ENCODE assay signal across 15 cellular contexts in the genomic region with DNA sequence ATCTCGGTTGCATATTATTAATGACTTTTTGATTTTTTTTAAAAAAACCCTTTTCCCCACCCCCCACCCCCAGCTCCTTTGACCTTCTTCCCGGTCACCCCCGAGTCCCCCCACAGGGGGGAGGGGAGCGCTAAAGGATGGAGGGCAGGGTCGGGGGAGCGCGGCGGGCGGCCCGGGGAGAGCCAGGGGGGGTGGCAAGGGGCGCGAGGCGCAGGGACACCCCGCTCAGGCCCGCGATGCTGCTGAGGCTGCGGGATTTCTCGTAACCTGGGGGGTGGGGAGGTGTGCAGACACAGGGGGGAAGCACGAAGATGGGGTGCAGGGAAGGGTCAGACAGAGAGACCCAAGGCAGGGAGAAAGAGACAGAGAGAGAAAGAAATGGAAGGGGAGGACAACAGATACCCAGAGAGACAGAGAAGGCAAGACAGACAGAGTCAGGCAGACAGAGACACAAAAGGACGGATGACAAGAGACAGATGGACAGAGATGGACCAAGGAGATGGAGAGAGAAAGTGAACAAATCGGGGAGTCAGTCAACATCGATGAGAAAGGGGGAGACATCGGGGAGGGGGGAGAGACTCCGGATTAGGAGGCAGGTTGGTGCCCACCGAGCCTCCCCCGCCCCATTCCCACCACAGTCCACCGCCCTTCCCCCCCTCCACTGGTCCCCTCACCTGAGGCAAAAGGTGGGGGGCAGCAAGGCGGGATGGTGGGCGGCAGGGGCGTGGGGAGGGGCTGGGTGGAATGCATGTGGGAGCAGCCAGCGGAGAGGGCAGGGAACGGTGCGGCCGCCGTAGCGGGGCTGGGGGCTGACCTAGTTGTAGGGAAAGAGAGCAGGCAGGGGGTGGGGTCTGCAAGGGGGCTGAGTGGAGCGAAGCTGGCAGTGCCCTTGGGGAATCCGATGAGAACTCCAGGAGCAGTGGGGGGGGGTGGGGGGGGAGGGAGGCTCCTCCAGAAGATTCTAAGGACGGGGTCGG. TPM values are rescaled to one million over a fixed set of nuclear protein-coding genes. Genes with fewer than 3 reads are reported as not detected.
DNase-seq lines count a peak whose midpoint lies in the region; ATAC-seq and TF ChIP-seq lines count a peak whose summit lies in the region.
"Had no signal": no experiment of that assay in that cellular context is flagged by ENCODE, and none has a peak within 500 bp of the region (broad histone marks: within the 10 kb centered on the region; RNA-seq: fewer than 3 reads in every experiment).

No MANE protein-coding gene starts in this region.

- peaks cover 53% of the 10 kb centered on the region for H3K27me3 Mint-ChIP-seq in chondrocyte (ENCODE audit: low read depth)
- peaks cover 89% of the 10 kb centered on the region for H3K27me3 Mint-ChIP-seq in neural crest cell (ENCODE audit: low read depth)

- peaks cover 15% of the 10 kb centered on the region for H3K4me1 Mint-ChIP-seq in chondrocyte (ENCODE audit: low read depth)
- H3K4me1 Mint-ChIP-seq in neural crest cell, result peaks cover 20% of the 10 kb centered on the region

- H4K20me1 ChIP-seq in GM23248 (ENCODE audit: insufficient read depth), result no peaks in the 10 kb centered on the region

- no peaks in the 10 kb centered on the region for H3K9me2 ChIP-seq in GM23248 (ENCODE audit: insufficient read depth)

- H3K4me1 ChIP-seq in HUES6 (ENCODE audit: control insufficient read depth, insufficient read depth, low read length), result no peaks in the 10 kb centered on the region
- no peaks in the 10 kb centered on the region for H3K4me1 ChIP-seq in GM23248 (ENCODE audit: insufficient read depth)
- H3K4me1 ChIP-seq: colonic mucosa had no signal

- H3K4me3 ChIP-seq in HUES6 (ENCODE audit: low read depth, low read length) (peak overlapping the region; percentile 74), GM23248 (no peak overlapping the region), foreskin fibroblast (ENCODE audit: low read depth in 1 of 2, low read length in 2 of 2) (no peak overlapping the region)
- H3K4me3 ChIP-seq: colonic mucosa, lung, upper lobe of left lung had no signal

- ATAC-seq in HG02973 (IDR thresholded peaks at IDR 0.05; ENCODE audit: unreplicated experiment), result no peak
- ATAC-seq: Right ventricle myocardium inferior had no signal

- H3K27ac Mint-ChIP-seq in chondrocyte (ENCODE audit: unreplicated experiment) (no peak overlapping the region), neural crest cell (ENCODE audit: unreplicated experiment) (no peak overlapping the region)

- H3K9ac ChIP-seq in HUES6 (ENCODE audit: low read length), result peak overlapping the region; percentile 56
- no peak overlapping the region for H3K9ac ChIP-seq in GM23248

- H3K27ac ChIP-seq in HUES6 (ENCODE audit: low read depth, low read length) (peak overlapping the region; percentile 37; the same call in 1 of the 2 replicates), GM23248 (no peak overlapping the region)
- H3K27ac ChIP-seq: colonic mucosa, upper lobe of left lung had no signal

- 0 to 2% methylated on average over 4 to 40 of the region's 40 CpGs for WGBS in GM23248 (ENCODE audit: low coverage in 1 of 2, low lambda C conversion rate in 2 of 2, missing lambda C conversion rate in 2 of 2), 2 experiments

- no peak overlapping the region for H3K4me3 Mint-ChIP-seq in chondrocyte (ENCODE audit: unreplicated experiment)
- peak overlapping the region; percentile 58 for H3K4me3 Mint-ChIP-seq in neural crest cell

- DNase-seq in NCI-H748 (lab: John Stamatoyannopoulos, UW; ENCODE audit: unreplicated experiment), result peak; percentile 58
- DNase-seq in NCI-H748 treated with DMSO at 0.1 percent for 48 hours (lab: John Stamatoyannopoulos, UW), result no peak
- peak; percentile 87 for DNase-seq in chondrocyte (ENCODE audit: low spot score)
- DNase-seq in neural crest cell (ENCODE audit: low read depth, low spot score), result no peak
- no peak for DNase-seq in GM23248
- DNase-seq in foreskin fibroblast, result no peak
- DNase-seq: activated naive CD4-positive, alpha-beta T cell; colonic mucosa; NCI-H524 treated with DMSO at 0.1 percent for 48 hours had no signal

- no peak for TF ChIP-seq CTCF in chondrocyte (IDR thresholded peaks at IDR 0.05)
- TF ChIP-seq CTCF in neural crest cell (conservative IDR thresholded peaks at IDR 0.05), result no peak
- no peak for TF ChIP-seq CTCF in foreskin fibroblast (IDR thresholded peaks at IDR 0.05; ENCODE audit: low read depth, low read length)

- no peaks in the 10 kb centered on the region for H3F3A ChIP-seq in GM23248 (ENCODE audit: insufficient read depth)

- peaks cover 9% of the 10 kb centered on the region; the same call in 1 of the 2 replicates for H3K27me3 ChIP-seq in HUES6 (ENCODE audit: control insufficient read depth, insufficient read depth, low read length)
- peaks cover 21% of the 10 kb centered on the region for H3K27me3 ChIP-seq in GM23248 (replicated peaks; ENCODE audit: insufficient read depth)

- no peaks in the 10 kb centered on the region for H3K9me3 ChIP-seq in HUES6 (ENCODE audit: control insufficient read depth, insufficient read depth, low read depth, low read length)
- H3K9me3 ChIP-seq in GM23248 (ENCODE audit: low read depth), result no peaks in the 10 kb centered on the region
- H3K9me3 ChIP-seq: colonic mucosa, upper lobe of left lung had no signal

- H2AFZ ChIP-seq in GM23248, result no peak overlapping the region

- H3K36me3 Mint-ChIP-seq in chondrocyte (ENCODE audit: low read depth) (peaks cover 3% of the 10 kb centered on the region), neural crest cell (ENCODE audit: low read depth) (no peaks in the 10 kb centered on the region)

- in situ Hi-C loops in GM23248 (cut with MboI), result no loop called here

- H3K4me2 ChIP-seq in GM23248 (ENCODE audit: unreplicated experiment), result no peak overlapping the region

- H3K79me2 ChIP-seq in GM23248 (ENCODE audit: insufficient read depth), result no peaks in the 10 kb centered on the region

- H3K9me3 Mint-ChIP-seq in chondrocyte (ENCODE audit: low read depth) (no peaks in the 10 kb centered on the region), neural crest cell (no peaks in the 10 kb centered on the region)

- H3K36me3 ChIP-seq in HUES6 (ENCODE audit: control insufficient read depth, insufficient read depth, low read length) (peaks cover 6% of the 10 kb centered on the region; the same call in 1 of the 2 replicates), GM23248 (ENCODE audit: low read depth) (no peaks in the 10 kb centered on the region)
- H3K36me3 ChIP-seq: colonic mucosa had no signal

RNA-seq across cellular contexts. Expression of a gene that starts 14.2 kb away (rescaled TPM):
- total RNA-seq in chondrocyte, result 4.9 to 9.3 TPM (median 8.9 TPM) in 3 replicates
- total RNA-seq in neural crest cell, result 4.0 and 4.2 TPM in 2 replicates
- total RNA-seq in GM23248 (2014; rRNA removed; shearing (Covaris generic)), result under 0.01 and 0.13 TPM in 2 replicates
- polyA plus RNA-seq in GM23248 (2016; fragmentation: Nextera tagmentation; extraction: Ambion mirVana), result 0.04 TPM in 1 of 2 replicates, not detected in the other

RNA-seq across cellular contexts. Expression of a gene that starts 50.4 kb away (rescaled TPM):
- total RNA-seq in chondrocyte, result 0.27 to 0.74 TPM (median 0.55 TPM) in 3 replicates
- 0.96 and 1.0 TPM in 2 replicates for total RNA-seq in neural crest cell
- 0.32 and 0.51 TPM in 2 replicates for total RNA-seq in GM23248 (2014; rRNA removed; shearing (Covaris generic))
- 0.15 and 0.38 TPM in 2 replicates for polyA plus RNA-seq in GM23248 (2016; fragmentation: Nextera tagmentation; extraction: Ambion mirVana)
- total RNA-seq: Daoy had no signal

Comparison
In these comparisons a context has a peak if more than half of its experiments do, and no peak if none do; other contexts are left out.
1. DNase-seq: peak in NCI-H748 (single experiment) and chondrocyte (single experiment); none in NCI-H748 treated with DMSO at 0.1 percent for 48 hours (single experiment), neural crest cell (single experiment), GM23248 (single experiment) and foreskin fibroblast (0 of 2).